1 cellular context compared by ENCODE assay signal in the genomic region with DNA sequence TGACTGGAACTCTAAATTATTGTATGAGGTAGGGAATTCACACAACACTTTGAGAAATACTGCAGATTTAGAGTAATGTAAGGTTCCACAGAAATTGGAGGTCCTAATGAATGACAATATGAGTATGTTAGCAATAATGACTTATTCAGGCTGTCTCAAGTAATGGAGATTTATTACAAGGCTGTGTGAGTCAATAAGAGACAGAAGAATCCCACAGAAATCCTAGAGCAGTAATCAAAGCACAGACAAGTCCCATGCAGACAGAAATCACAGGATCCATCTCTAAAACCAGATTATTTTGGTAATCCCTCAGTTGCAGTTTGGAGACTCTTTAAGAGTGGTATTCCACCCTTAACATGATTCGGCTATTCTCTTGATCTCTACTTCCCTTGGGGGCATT.
TF ChIP-seq lines count a peak whose summit lies in the region.

No MANE protein-coding gene starts in this region.

TF ChIP-seq in HepG2, 621 proteins besides CTCF, POLR2A, EP300 and RAD21:
- TF ChIP-seq MIER2 (CRISPR knock-in tag; IDR thresholded peaks at IDR 0.05) (no peak), TRIM22 (IDR thresholded peaks at IDR 0.05) (no peak)
